In the genomic region with DNA sequence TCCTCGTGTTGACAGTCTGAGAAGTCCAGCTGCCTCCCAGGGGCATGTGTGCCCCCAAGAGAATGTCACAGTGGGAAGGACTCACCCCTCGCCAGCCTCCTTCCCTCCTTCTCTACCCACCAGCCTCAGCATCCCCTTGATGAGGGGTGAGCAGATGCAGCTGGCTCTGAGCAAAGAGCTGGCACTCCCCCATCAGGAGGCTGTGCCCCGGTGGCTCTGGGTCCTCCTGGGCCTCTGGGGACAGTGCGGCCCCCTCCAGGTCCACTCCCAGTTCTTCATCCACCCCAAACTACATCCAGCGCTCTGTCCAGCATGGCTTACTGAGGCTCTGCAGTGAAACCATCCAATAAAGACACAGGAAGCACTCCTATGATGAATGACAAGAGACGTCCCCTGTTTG, we compare ENCODE assay signal across 1 cellular context.
TF ChIP-seq lines count a peak whose summit lies in the region.

No MANE protein-coding gene starts in this region.

TF ChIP-seq in HepG2, 621 proteins besides CTCF, POLR2A, EP300 and RAD21 (continued from another document):
- TF ChIP-seq, protein P1, sequence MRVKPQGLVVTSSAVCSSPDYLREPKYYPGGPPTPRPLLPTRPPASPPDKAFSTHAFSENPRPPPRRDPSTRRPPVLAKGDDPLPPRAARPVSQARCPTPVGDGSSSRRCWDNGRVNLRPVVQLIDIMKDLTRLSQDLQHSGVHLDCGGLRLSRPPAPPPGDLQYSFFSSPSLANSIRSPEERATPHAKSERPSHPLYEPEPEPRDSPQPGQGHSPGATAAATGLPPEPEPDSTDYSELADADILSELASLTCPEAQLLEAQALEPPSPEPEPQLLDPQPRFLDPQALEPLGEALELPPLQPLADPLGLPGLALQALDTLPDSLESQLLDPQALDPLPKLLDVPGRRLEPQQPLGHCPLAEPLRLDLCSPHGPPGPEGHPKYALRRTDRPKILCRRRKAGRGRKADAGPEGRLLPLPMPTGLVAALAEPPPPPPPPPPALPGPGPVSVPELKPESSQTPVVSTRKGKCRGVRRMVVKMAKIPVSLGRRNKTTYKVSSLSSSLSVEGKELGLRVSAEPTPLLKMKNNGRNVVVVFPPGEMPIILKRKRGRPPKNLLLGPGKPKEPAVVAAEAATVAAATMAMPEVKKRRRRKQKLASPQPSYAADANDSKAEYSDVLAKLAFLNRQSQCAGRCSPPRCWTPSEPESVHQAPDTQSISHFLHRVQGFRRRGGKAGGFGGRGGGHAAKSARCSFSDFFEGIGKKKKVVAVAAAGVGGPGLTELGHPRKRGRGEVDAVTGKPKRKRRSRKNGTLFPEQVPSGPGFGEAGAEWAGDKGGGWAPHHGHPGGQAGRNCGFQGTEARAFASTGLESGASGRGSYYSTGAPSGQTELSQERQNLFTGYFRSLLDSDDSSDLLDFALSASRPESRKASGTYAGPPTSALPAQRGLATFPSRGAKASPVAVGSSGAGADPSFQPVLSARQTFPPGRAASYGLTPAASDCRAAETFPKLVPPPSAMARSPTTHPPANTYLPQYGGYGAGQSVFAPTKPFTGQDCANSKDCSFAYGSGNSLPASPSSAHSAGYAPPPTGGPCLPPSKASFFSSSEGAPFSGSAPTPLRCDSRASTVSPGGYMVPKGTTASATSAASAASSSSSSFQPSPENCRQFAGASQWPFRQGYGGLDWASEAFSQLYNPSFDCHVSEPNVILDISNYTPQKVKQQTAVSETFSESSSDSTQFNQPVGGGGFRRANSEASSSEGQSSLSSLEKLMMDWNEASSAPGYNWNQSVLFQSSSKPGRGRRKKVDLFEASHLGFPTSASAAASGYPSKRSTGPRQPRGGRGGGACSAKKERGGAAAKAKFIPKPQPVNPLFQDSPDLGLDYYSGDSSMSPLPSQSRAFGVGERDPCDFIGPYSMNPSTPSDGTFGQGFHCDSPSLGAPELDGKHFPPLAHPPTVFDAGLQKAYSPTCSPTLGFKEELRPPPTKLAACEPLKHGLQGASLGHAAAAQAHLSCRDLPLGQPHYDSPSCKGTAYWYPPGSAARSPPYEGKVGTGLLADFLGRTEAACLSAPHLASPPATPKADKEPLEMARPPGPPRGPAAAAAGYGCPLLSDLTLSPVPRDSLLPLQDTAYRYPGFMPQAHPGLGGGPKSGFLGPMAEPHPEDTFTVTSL (CRISPR knock-in tag; IDR thresholded peaks at IDR 0.05; ENCODE audit: borderline replicate concordance), result no peak
- TF ChIP-seq ZNF354B (CRISPR knock-in tag; IDR thresholded peaks at IDR 0.05) (no peak), ZNF782 (CRISPR knock-in tag; IDR thresholded peaks at IDR 0.05; ENCODE audit: borderline replicate concordance) (no peak), ZNF674 (CRISPR knock-in tag; IDR thresholded peaks at IDR 0.05; ENCODE audit: low read depth) (no peak), BRF2 (CRISPR knock-in tag; IDR thresholded peaks at IDR 0.05) (no peak), FOXO4 (CRISPR knock-in tag; conservative IDR thresholded peaks at IDR 0.05) (no peak), TBX2 (CRISPR knock-in tag; IDR thresholded peaks at IDR 0.05; ENCODE audit: borderline replicate concordance) (no peak), SRF (IDR thresholded peaks at IDR 0.05; ENCODE audit: low read depth, low read length) (no peak)
